Comparison of ENCODE assay signal across 14 cellular contexts in genomic region chr10:123485577-123485976, GRCh38.
"Had no signal": no experiment of that assay in that cellular context is flagged by ENCODE, and none has a peak within 500 bp of the region (broad histone marks: within the 10 kb centered on the region; RNA-seq: fewer than 3 reads in every experiment).

No MANE protein-coding gene starts in this region.

- ATAC-seq: effector memory CD8-positive, alpha-beta T cell; gastroesophageal sphincter; left cardiac atrium; left ventricle myocardium superior; pancreas; right cardiac atrium had no signal

- DNase-seq: effector memory CD8-positive, alpha-beta T cell; kidney; left cardiac atrium; left ventricle myocardium superior; mesenchymal stem cell; midbrain; occipital lobe; pancreas; right cardiac atrium; small intestine; stimulated activated CD4-positive, alpha-beta T cell treated with anti-CD3 and anti-CD28 coated beads, Interleukin-2, amount 100 ng/mL, for 48 hours; stimulated activated naive CD4-positive, alpha-beta T cell treated with Interleukin-2 at 50 U/mL for 16 hours; trophoblast cell had no signal
